8 cellular contexts compared by ENCODE assay signal in genomic region chr14:23094666-23095195, GRCh38. TPM values are rescaled to one million over a fixed set of nuclear protein-coding genes. Genes with fewer than 3 reads are reported as not detected.
DNase-seq lines count a peak whose midpoint lies in the region; ATAC-seq and TF ChIP-seq lines count a peak whose summit lies in the region.

Gene ACIN1 (minus strand): TSS chr14:23095136. CDS start chr14:23095112, 24 bp downstream.

- H3K4me1 Mint-ChIP-seq in activated B cell treated with CpG ODN at 0.5 μM for 24 hours = peaks cover 34% of the 10 kb centered on the region
- peaks cover 29% of the 10 kb centered on the region for H3K4me1 Mint-ChIP-seq in endodermal cell

- POLR2A ChIA-PET in activated B cell treated with CpG ODN at 0.5 μM for 24 hours (lab: Charles Lee) = interaction anchor here (0.5 to 3.3 kb wide), 46 partner anchors 9 to 1657 kb away, joined by 3 to 50 read pairs (median 4); partner anchors contain the start of genes AP1G2, BCL2L2, CDH24 and CEBPE

- H3K9ac ChIP-seq in endodermal cell (ENCODE audit: extremely low read depth, low read length, poor library complexity, severe bottlenecking) = peak within 1 kb of the TSS; percentile 93

- H3K9me3 ChIP-seq in endodermal cell (ENCODE audit: control insufficient read depth, low read length) = no peaks in the 10 kb centered on the region

- 0% methylated on average over 26 to 55 of the region's 55 CpGs for WGBS in endodermal cell (ENCODE audit: insufficient coverage in 1 of 2, insufficient read length in 1 of 2), 2 experiments

- ATAC-seq in GM18909 (IDR thresholded peaks at IDR 0.05; ENCODE audit: poor library complexity, unreplicated experiment) = peak; percentile 34
- ATAC-seq in HG03159 (IDR thresholded peaks at IDR 0.05; ENCODE audit: unreplicated experiment) = peak; percentile 40
- peak; percentile 33 for ATAC-seq in activated B cell treated with CpG ODN at 0.5 μM for 24 hours (ENCODE audit: low read depth)
- ATAC-seq in stimulated activated naive CD8-positive, alpha-beta T cell treated with anti-CD3 and anti-CD28 coated beads, Interleukin-15, Interleukin-2, amounts not matched to agents 100 U/mL and 50 U/mL, for 24 hours = peak; percentile 49

- no peaks in the 10 kb centered on the region for H3K27me3 Mint-ChIP-seq in activated B cell treated with CpG ODN at 0.5 μM for 24 hours
- no peaks in the 10 kb centered on the region for H3K27me3 Mint-ChIP-seq in endodermal cell (ENCODE audit: insufficient read depth)

- peak within 1 kb of the TSS; percentile 94 for H3K4me3 ChIP-seq in endodermal cell (ENCODE audit: low read length)

- H3K27ac ChIP-seq in endodermal cell (ENCODE audit: low read depth, low read length) = peak within 1 kb of the TSS; percentile 80

- CTCF ChIA-PET in activated B cell treated with CpG ODN at 0.5 μM for 24 hours (lab: Charles Lee) = interaction anchor here (1.1 to 3.0 kb wide), 13 partner anchors 11 to 494 kb away, joined by 3 to 28 read pairs (median 5); partner anchors contain the start of gene PRMT5

- H3K36me3 ChIP-seq in endodermal cell (ENCODE audit: control insufficient read depth, insufficient read depth, low read length) = peaks cover 68% of the 10 kb centered on the region

- H3K9me3 Mint-ChIP-seq in activated B cell treated with CpG ODN at 0.5 μM for 24 hours = no peaks in the 10 kb centered on the region
- H3K9me3 Mint-ChIP-seq in endodermal cell = no peaks in the 10 kb centered on the region

- peaks cover 52% of the 10 kb centered on the region for H3K36me3 Mint-ChIP-seq in activated B cell treated with CpG ODN at 0.5 μM for 24 hours (ENCODE audit: low read depth)
- peaks cover 55% of the 10 kb centered on the region for H3K36me3 Mint-ChIP-seq in endodermal cell (ENCODE audit: low read depth)

- no peak within 1 kb of the TSS for H3K4me3 Mint-ChIP-seq in activated B cell treated with CpG ODN at 0.5 μM for 24 hours
- no peak within 1 kb of the TSS for H3K4me3 Mint-ChIP-seq in endodermal cell

- no peaks in the 10 kb centered on the region for H3K27me3 ChIP-seq in endodermal cell (ENCODE audit: control insufficient read depth, insufficient read depth, low read length, poor library complexity, severe bottlenecking)

- intact Hi-C loops in activated B cell treated with CpG ODN at 0.5 μM for 24 hours (cut with micrococcal nuclease) = loop anchor here (1.0 to 10.0 kb wide), 12 partner anchors 23 to 1020 kb away; partner anchors contain the start of genes DAD1, DCAF11, NGDN and NRL

- H3K27ac Mint-ChIP-seq in activated B cell treated with CpG ODN at 0.5 μM for 24 hours (no peak within 1 kb of the TSS), endodermal cell (no peak within 1 kb of the TSS)

- TF ChIP-seq CTCF in activated B cell treated with CpG ODN at 0.5 μM for 24 hours (IDR thresholded peaks at IDR 0.05) (no peak), endodermal cell (conservative IDR thresholded peaks at IDR 0.05) (no peak)

- peaks cover 3% of the 10 kb centered on the region for H3K4me1 ChIP-seq in endodermal cell (ENCODE audit: control insufficient read depth, insufficient read depth, low read length)

- DNase-seq in 8988T (peak; percentile 69), activated B cell treated with CpG ODN at 0.5 μM for 24 hours (peak; percentile 97), endodermal cell (peak; percentile 94), mucosa of gallbladder (ENCODE audit: low spot score) (peak; percentile 69), SIG-M5 (lab: John Stamatoyannopoulos, UW) (no peak)
- peak; percentile 79 for DNase-seq in stimulated activated naive CD8-positive, alpha-beta T cell treated with anti-CD3 and anti-CD28 coated beads, Interleukin-15, Interleukin-2, amounts not matched to agents 100 U/mL and 50 U/mL, for 24 hours

RNA-seq across cellular contexts. Expression of gene ACIN1, which starts in this region (rescaled TPM):
- 238 and 263 TPM in 2 replicates for total RNA-seq in activated B cell treated with CpG ODN at 0.5 μM for 24 hours
- total RNA-seq in endodermal cell = 100 to 1,000 TPM; 314 to 367 TPM
- 253 TPM for polyA plus RNA-seq in endodermal cell (2013, experiment 1 of 2)
- polyA plus RNA-seq in endodermal cell (2013, experiment 2 of 2) = 214 TPM
- 196 TPM for total RNA-seq in mucosa of gallbladder
